In the genomic region with DNA sequence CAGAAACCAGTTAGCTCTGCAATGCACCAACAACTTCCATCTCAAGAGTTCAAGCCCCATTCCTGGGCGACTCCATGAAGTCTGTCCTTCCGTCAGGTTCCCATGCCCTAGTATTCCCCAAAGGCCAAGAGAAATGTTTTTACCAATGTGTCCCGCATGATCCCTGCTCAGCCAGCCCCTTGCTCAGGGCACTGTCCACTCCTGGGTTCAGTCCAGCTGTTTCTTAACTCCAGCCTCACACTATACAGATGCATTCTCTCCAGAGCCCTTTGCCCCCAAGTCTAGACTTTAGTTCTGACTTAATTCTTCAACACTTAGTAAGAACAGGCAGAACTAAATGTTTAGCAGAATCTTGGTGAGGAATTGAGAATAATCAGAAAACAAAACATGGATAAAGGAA, we compare ENCODE assay signal across 22 cellular contexts.
DNase-seq lines count a peak whose midpoint lies in the region; ATAC-seq and TF ChIP-seq lines count a peak whose summit lies in the region.
"Had no signal": no experiment of that assay in that cellular context is flagged by ENCODE, and none has a peak within 500 bp of the region (broad histone marks: within the 10 kb centered on the region; RNA-seq: fewer than 3 reads in every experiment).

No MANE protein-coding gene starts in this region.

- H3K18ac ChIP-seq in IMR-90 (ENCODE audit: low read depth, low read length), result no peak overlapping the region

- no peaks in the 10 kb centered on the region for H3K9me3 ChIP-seq in IMR-90 (ENCODE audit: control insufficient read depth, insufficient read depth, low read length)
- H3K9me3 ChIP-seq in neural progenitor cell (ENCODE audit: low read depth), result no peaks in the 10 kb centered on the region
- no peaks in the 10 kb centered on the region for H3K9me3 ChIP-seq in right lobe of liver
- H3K9me3 ChIP-seq: A549; BE2C; BLaER1 treated with 17β-estradiol and CSF1 and Interleukin-3, amounts not matched to agents 10 nM and 100 nM had no signal

- H3K79me2 ChIP-seq in neural progenitor cell (ENCODE audit: low read depth), result no peaks in the 10 kb centered on the region

- no peak for TF ChIP-seq CTCF in IMR-90 (conservative IDR thresholded peaks at IDR 0.05; ENCODE audit: low read depth, low read length)
- TF ChIP-seq CTCF in chondrocyte (IDR thresholded peaks at IDR 0.05), result no peak
- no peak for TF ChIP-seq CTCF in endothelial cell (IDR thresholded peaks at IDR 0.05; ENCODE audit: unreplicated experiment)
- no peak for TF ChIP-seq CTCF in neural progenitor cell (IDR thresholded peaks at IDR 0.05)
- no peak for TF ChIP-seq CTCF in right lobe of liver (IDR thresholded peaks at IDR 0.05)

- H3K79me1 ChIP-seq in IMR-90 (ENCODE audit: low read depth in 1 of 2, low read length in 2 of 2), result no peaks in the 10 kb centered on the region

- no peaks in the 10 kb centered on the region for H3K36me3 Mint-ChIP-seq in chondrocyte (ENCODE audit: low read depth)
- no peaks in the 10 kb centered on the region for H3K36me3 Mint-ChIP-seq in endothelial cell (ENCODE audit: low read depth, unreplicated experiment)
- peaks cover 5% of the 10 kb centered on the region for H3K36me3 Mint-ChIP-seq in neural progenitor cell
- H3K36me3 Mint-ChIP-seq: CD4-positive, alpha-beta memory T cell had no signal

- intact Hi-C loops in IMR-90 (cut with micrococcal nuclease) (no loop called here), right lobe of liver (cut with DNase I) (no loop called here)

- H3K9ac ChIP-seq in IMR-90 (ENCODE audit: low read depth, low read length) (no peak overlapping the region), neural progenitor cell (no peak overlapping the region)
- H3K9ac ChIP-seq: BLaER1 treated with 17β-estradiol and CSF1 and Interleukin-3, amounts not matched to agents 10 nM and 100 nM had no signal

- in situ Hi-C loops in IMR-90 (cut with MboI; ENCODE audit: low sequenced_read_pairs), result no loop called here

- no peak for TF ChIP-seq RAD21 in IMR-90 (IDR thresholded peaks at IDR 0.05; ENCODE audit: low read length)

- peaks cover 9% of the 10 kb centered on the region for H3K27me3 ChIP-seq in IMR-90 (ENCODE audit: control insufficient read depth, insufficient read depth, low read length)
- no peaks in the 10 kb centered on the region for H3K27me3 ChIP-seq in neural progenitor cell
- H3K27me3 ChIP-seq in right lobe of liver, result no peaks in the 10 kb centered on the region
- H3K27me3 ChIP-seq: BE2C; BLaER1 treated with 17β-estradiol and CSF1 and Interleukin-3, amounts not matched to agents 10 nM and 100 nM had no signal

- H3K4ac ChIP-seq in IMR-90 (ENCODE audit: low read depth, low read length), result no peak overlapping the region

- H3K27ac Mint-ChIP-seq in chondrocyte (ENCODE audit: unreplicated experiment) (peak overlapping the region; percentile 34), endothelial cell (ENCODE audit: unreplicated experiment) (no peak overlapping the region), neural progenitor cell (peak overlapping the region; percentile 13)
- H3K27ac Mint-ChIP-seq: CD4-positive, alpha-beta memory T cell; GM23338; H9 had no signal

- H4K5ac ChIP-seq in IMR-90 (ENCODE audit: low read depth, low read length), result no peak overlapping the region

- CTCF ChIA-PET in IMR-90 (lab: Yijun Ruan, JAX), result interaction anchor here (0.8 kb wide), 1 partner anchor 755 kb away, joined by 3 read pairs; no protein-coding TSS in a partner anchor

- H3K4me1 ChIP-seq in IMR-90 (ENCODE audit: control insufficient read depth, insufficient read depth, low read length), result no peaks in the 10 kb centered on the region
- peaks cover 4% of the 10 kb centered on the region for H3K4me1 ChIP-seq in neural progenitor cell
- no peaks in the 10 kb centered on the region for H3K4me1 ChIP-seq in right lobe of liver
- H3K4me1 ChIP-seq: A549; BE2C; BLaER1 treated with 17β-estradiol and CSF1 and Interleukin-3, amounts not matched to agents 10 nM and 100 nM had no signal

- H3K56ac ChIP-seq in IMR-90 (ENCODE audit: extremely low read depth, insufficient read depth, low read length), result no peak overlapping the region

- H2AK9ac ChIP-seq in IMR-90 (replicated peaks; ENCODE audit: low read depth, low read length, poor library complexity), result no peak overlapping the region

- dilution Hi-C loops in IMR-90 (cut with HindIII; ENCODE audit: low sequenced_read_pairs, unreplicated experiment), result no loop called here

- H3K4me3 Mint-ChIP-seq in chondrocyte (ENCODE audit: unreplicated experiment) (no peak overlapping the region), endothelial cell (ENCODE audit: unreplicated experiment) (peak overlapping the region; percentile 57), neural progenitor cell (no peak overlapping the region)
- H3K4me3 Mint-ChIP-seq: CD4-positive, alpha-beta memory T cell; GM23338; H9 had no signal

- BruUV-seq in IMR-90 (replicated peaks; lab: Mats Ljungman, UMichigan), result no TSS peak

- no peak overlapping the region for H2AFZ ChIP-seq in IMR-90 (replicated peaks; ENCODE audit: low read length, poor library complexity)
- no peak overlapping the region for H2AFZ ChIP-seq in neural progenitor cell (replicated peaks)
- H2AFZ ChIP-seq: GM23338 had no signal

- no peaks in the 10 kb centered on the region for H4K20me1 ChIP-seq in IMR-90 (ENCODE audit: insufficient read depth, low read length)
- H4K20me1 ChIP-seq in neural progenitor cell (ENCODE audit: low read depth), result no peaks in the 10 kb centered on the region
- H4K20me1 ChIP-seq: BLaER1 treated with 17β-estradiol and CSF1 and Interleukin-3, amounts not matched to agents 10 nM and 100 nM had no signal

- no peak overlapping the region for H4K8ac ChIP-seq in IMR-90 (ENCODE audit: low read depth in 2 of 2, low read length in 2 of 2)

- no peak overlapping the region for H2BK20ac ChIP-seq in IMR-90 (ENCODE audit: low read depth, low read length)

- no peak overlapping the region for H4K91ac ChIP-seq in IMR-90 (ENCODE audit: insufficient read depth, low read depth, low read length)

- no peak overlapping the region for H3K23ac ChIP-seq in IMR-90 (ENCODE audit: low read depth, low read length)

- H3F3A ChIP-seq in neural progenitor cell (ENCODE audit: low read depth), result no peaks in the 10 kb centered on the region

- no peak overlapping the region for H2AK5ac ChIP-seq in IMR-90 (ENCODE audit: low read depth, low read length)

- no peak overlapping the region for H2BK120ac ChIP-seq in IMR-90 (ENCODE audit: low read depth, low read length)

- ATAC-seq in IMR-90 (ENCODE audit: low read depth) (peak; percentile 54; the same call in 1 of the 2 replicates), right lobe of liver (no peak), HG02610 (IDR thresholded peaks at IDR 0.05; ENCODE audit: unreplicated experiment) (no peak)
- ATAC-seq: A549, GM23338, HCT116 had no signal

- H2BK15ac ChIP-seq in IMR-90 (ENCODE audit: low read depth, low read length), result no peak overlapping the region

- H3K27ac ChIP-seq in IMR-90 (ENCODE audit: insufficient read depth, low read length) (no peak overlapping the region), neural progenitor cell (no peak overlapping the region), right lobe of liver (no peak overlapping the region)
- H3K27ac ChIP-seq: A549; BLaER1 treated with 17β-estradiol and CSF1 and Interleukin-3, amounts not matched to agents 10 nM and 100 nM had no signal

- H3K27me3 Mint-ChIP-seq in chondrocyte (ENCODE audit: low read depth) (no peaks in the 10 kb centered on the region), endothelial cell (ENCODE audit: unreplicated experiment) (peaks cover 4% of the 10 kb centered on the region), neural progenitor cell (ENCODE audit: insufficient read depth, low read depth) (peaks cover 3% of the 10 kb centered on the region)

- H3K4me3 ChIP-seq in IMR-90 (ENCODE audit: insufficient read depth, low read depth, low read length), result no peak overlapping the region
- no peak overlapping the region for H3K4me3 ChIP-seq in neural progenitor cell
- H3K4me3 ChIP-seq in right lobe of liver, result no peak overlapping the region
- H3K4me3 ChIP-seq: A549; BLaER1 treated with 17β-estradiol and CSF1 and Interleukin-3, amounts not matched to agents 10 nM and 100 nM; GM23338 had no signal

- no peaks in the 10 kb centered on the region for H3K36me3 ChIP-seq in IMR-90 (ENCODE audit: control insufficient read depth, insufficient read depth, low read length)
- H3K36me3 ChIP-seq in neural progenitor cell, result no peaks in the 10 kb centered on the region
- no peaks in the 10 kb centered on the region for H3K36me3 ChIP-seq in right lobe of liver
- H3K36me3 ChIP-seq: BE2C; BLaER1 treated with 17β-estradiol and CSF1 and Interleukin-3, amounts not matched to agents 10 nM and 100 nM had no signal

- peaks cover 25% of the 10 kb centered on the region for H3K4me1 Mint-ChIP-seq in chondrocyte (ENCODE audit: low read depth)
- no peaks in the 10 kb centered on the region for H3K4me1 Mint-ChIP-seq in endothelial cell (ENCODE audit: unreplicated experiment)
- H3K4me1 Mint-ChIP-seq in neural progenitor cell, result peaks cover 14% of the 10 kb centered on the region
- H3K4me1 Mint-ChIP-seq: CD4-positive, alpha-beta memory T cell had no signal

- DNase-seq in IMR-90 (peak; percentile 10), chondrocyte (ENCODE audit: low spot score) (no peak), endothelial cell (ENCODE audit: low spot score) (no peak), neural progenitor cell (ENCODE audit: low spot score) (no peak), right lobe of liver (no peak)
- DNase-seq in activated CD4-positive, alpha-beta T cell treated with anti-CD3 and anti-CD28 coated beads for 4 hours, result no peak
- no peak for DNase-seq in stimulated activated CD4-positive, alpha-beta T cell treated with anti-CD3 and anti-CD28 coated beads, Interleukin-4, amount 100 ng/mL, for 4 hours
- DNase-seq: 8988T; ACHN; AML-193; BE2C; Calu3; CD4-positive, alpha-beta memory T cell; COR-L47; DMS153; DND-41; H9 had no signal

- TF ChIP-seq POLR2A in IMR-90 (IDR thresholded peaks at IDR 0.05; ENCODE audit: low read depth, low read length) (no peak), right lobe of liver (IDR thresholded peaks at IDR 0.05) (no peak)

- H3K9me3 Mint-ChIP-seq in chondrocyte (ENCODE audit: low read depth) (no peaks in the 10 kb centered on the region), endothelial cell (ENCODE audit: unreplicated experiment) (no peaks in the 10 kb centered on the region), neural progenitor cell (no peaks in the 10 kb centered on the region)
- H3K9me3 Mint-ChIP-seq: GM23338, H9 had no signal

- H2BK5ac ChIP-seq in IMR-90 (ENCODE audit: low read depth, low read length, poor library complexity, severe bottlenecking), result no peak overlapping the region

- no peaks in the 10 kb centered on the region for H3K9me1 ChIP-seq in IMR-90 (ENCODE audit: insufficient read depth, low read length)

- no CpG with 5 or more reads among the region's 3 CpGs for WGBS in IMR-90 (ENCODE audit: extremely low coverage in 2 of 2, insufficient read length in 1 of 2), 2 experiments
- WGBS in right lobe of liver (ENCODE audit: insufficient coverage, low coverage, low lambda C conversion rate, missing lambda C conversion rate), result 54% methylated on average over 3 of the region's 3 CpGs

- H3K4me2 ChIP-seq in IMR-90 (ENCODE audit: low read depth, low read length) (no peak overlapping the region), neural progenitor cell (no peak overlapping the region)
- H3K4me2 ChIP-seq: A549; BLaER1 treated with 17β-estradiol and CSF1 and Interleukin-3, amounts not matched to agents 10 nM and 100 nM; GM23338 had no signal

- no peak overlapping the region for H3K14ac ChIP-seq in IMR-90 (replicated peaks; ENCODE audit: low read depth, low read length)

- POLR2A ChIA-PET in IMR-90 (lab: Charles Lee; ENCODE audit: unreplicated experiment), result no interaction called here
